In genomic region chr3:188180114-188180513, GRCh38 we compare ENCODE assay signal across 16 cellular contexts. TPM values are rescaled to one million over a fixed set of nuclear protein-coding genes. Genes with fewer than 3 reads are reported as not detected.
DNase-seq lines count a peak whose midpoint lies in the region; ATAC-seq and TF ChIP-seq lines count a peak whose summit lies in the region.
"Had no signal": no experiment of that assay in that cellular context is flagged by ENCODE, and none has a peak within 500 bp of the region (broad histone marks: within the 10 kb centered on the region; RNA-seq: fewer than 3 reads in every experiment).

No MANE protein-coding gene starts in this region.

- TF ChIP-seq POLR2A in gastrocnemius medialis (IDR thresholded peaks at IDR 0.05), result no peak

- peaks cover 13 to 50% (median 35%) of the 10 kb centered on the region in 4 donors for H3K4me1 Mint-ChIP-seq in CD4-positive, CD25-positive, alpha-beta regulatory T cell

- H3K27me3 ChIP-seq in CD4-positive, CD25-positive, alpha-beta regulatory T cell (ENCODE audit: control insufficient read depth, insufficient read depth, low read length), result no peaks in the 10 kb centered on the region
- H3K27me3 ChIP-seq in ascending aorta, result no peaks in the 10 kb centered on the region
- H3K27me3 ChIP-seq in gastrocnemius medialis, result no peaks in the 10 kb centered on the region
- H3K27me3 ChIP-seq: dorsolateral prefrontal cortex, neutrophil had no signal

- no peak overlapping the region for H3K4me3 ChIP-seq in CD4-positive, CD25-positive, alpha-beta regulatory T cell (ENCODE audit: low read depth, low read length)
- H3K4me3 ChIP-seq in ascending aorta (no peak overlapping the region), gastrocnemius medialis (no peak overlapping the region)
- H3K4me3 ChIP-seq: dorsolateral prefrontal cortex, SK-N-MC had no signal

- peaks cover 7% of the 10 kb centered on the region for H3K4me1 ChIP-seq in CD4-positive, CD25-positive, alpha-beta regulatory T cell (ENCODE audit: control insufficient read depth, insufficient read depth, low read length, poor library complexity, severe bottlenecking)
- H3K4me1 ChIP-seq in ascending aorta (peaks cover 15 to 69% of the 10 kb centered on the region in 2 donors), gastrocnemius medialis (peaks cover 36 to 38% of the 10 kb centered on the region in 2 donors)

- no peaks in the 10 kb centered on the region for H3K9me3 ChIP-seq in CD4-positive, CD25-positive, alpha-beta regulatory T cell (ENCODE audit: control insufficient read depth in 2 of 2, low read length in 2 of 2)
- no peaks in the 10 kb centered on the region for H3K9me3 ChIP-seq in ascending aorta
- H3K9me3 ChIP-seq in gastrocnemius medialis, result no peaks in the 10 kb centered on the region
- H3K9me3 ChIP-seq: neutrophil had no signal

- peak overlapping the region; percentile 2 to 66 (median 5) for H3K27ac Mint-ChIP-seq in CD4-positive, CD25-positive, alpha-beta regulatory T cell
- H3K27ac Mint-ChIP-seq: activated naive CD8-positive, alpha-beta T cell treated with anti-CD3 and anti-CD28 coated beads for 36 hours had no signal

- no peaks in the 10 kb centered on the region for H3K27me3 Mint-ChIP-seq in CD4-positive, CD25-positive, alpha-beta regulatory T cell
- H3K27me3 Mint-ChIP-seq: activated naive CD8-positive, alpha-beta T cell treated with anti-CD3 and anti-CD28 coated beads for 36 hours had no signal

- no peak overlapping the region for H3K27ac ChIP-seq in CD4-positive, CD25-positive, alpha-beta regulatory T cell (ENCODE audit: insufficient read depth, low read length, poor library complexity, severe bottlenecking)
- H3K27ac ChIP-seq in ascending aorta (peak overlapping the region; percentile 90 to 92), gastrocnemius medialis (peak overlapping the region; percentile 69 to 83 (median 78))
- H3K27ac ChIP-seq: SK-N-MC had no signal

- H3K36me3 ChIP-seq in CD4-positive, CD25-positive, alpha-beta regulatory T cell (ENCODE audit: control insufficient read depth, insufficient read depth, low read length), result peaks cover 6% of the 10 kb centered on the region
- peaks cover 5 to 9% of the 10 kb centered on the region in 2 donors for H3K36me3 ChIP-seq in ascending aorta
- H3K36me3 ChIP-seq in gastrocnemius medialis, result no peaks in the 10 kb centered on the region
- H3K36me3 ChIP-seq: neutrophil had no signal

- TF ChIP-seq CTCF in ascending aorta (IDR thresholded peaks at IDR 0.05), result no peak
- TF ChIP-seq CTCF in gastrocnemius medialis (IDR thresholded peaks at IDR 0.05 in 4 of 5, conservative IDR thresholded peaks at IDR 0.05 in 1 of 5), result no peak

- H3K9me3 Mint-ChIP-seq in CD4-positive, CD25-positive, alpha-beta regulatory T cell, result no peaks in the 10 kb centered on the region
- H3K9me3 Mint-ChIP-seq: activated naive CD8-positive, alpha-beta T cell treated with anti-CD3 and anti-CD28 coated beads for 36 hours had no signal

- no peak for ATAC-seq in CD4-positive, CD25-positive, alpha-beta regulatory T cell (ENCODE audit: low read depth in 2 of 2)
- no peak for ATAC-seq in gastrocnemius medialis
- no peak for ATAC-seq in HG03095 (IDR thresholded peaks at IDR 0.05; ENCODE audit: unreplicated experiment)

- no peak for DNase-seq in CD4-positive, CD25-positive, alpha-beta regulatory T cell
- DNase-seq in ascending aorta (ENCODE audit: low spot score in 2 of 2), result no peak
- DNase-seq in islet precursor cell, result peak; percentile 61
- DNase-seq in gastrocnemius medialis, result no peak
- no peak for DNase-seq in GOT3 (lab: John Stamatoyannopoulos, UW)
- DNase-seq in SHP77 treated with DMSO at 0.1 percent for 48 hours (lab: John Stamatoyannopoulos, UW), result no peak
- DNase-seq in activated CD8-positive, alpha-beta memory T cell treated with anti-CD3 and anti-CD28 coated beads for 24 hours, result no peak
- DNase-seq: activated CD8-positive, alpha-beta memory T cell treated with anti-CD3 and anti-CD28 coated beads, Interleukin-2, amount 50 U/mL, for 48 hours; activated naive CD8-positive, alpha-beta T cell treated with anti-CD3 and anti-CD28 coated beads for 36 hours; dorsolateral prefrontal cortex; HCEC 1CT; MM.1S; NK-92 treated with Interleukin-12 subunit alpha and Interleukin-12 subunit beta, amount 100 ng/mL, for 24 hours had no signal

- H3K4me3 Mint-ChIP-seq in CD4-positive, CD25-positive, alpha-beta regulatory T cell, result no peak overlapping the region
- H3K4me3 Mint-ChIP-seq: activated naive CD8-positive, alpha-beta T cell treated with anti-CD3 and anti-CD28 coated beads for 36 hours had no signal

- in situ Hi-C loops in gastrocnemius medialis (cut with MboI; ENCODE audit: low sequenced_read_pairs in 4 of 4), result no loop called here

- intact Hi-C loops in ascending aorta (cut with DNase I) (loop anchor here (2.0 kb wide), 1 partner anchor 29 kb away; no protein-coding TSS in a partner anchor), gastrocnemius medialis (cut with DNase I; ENCODE audit: low total_unique reads) (no loop called here)

- H3K36me3 Mint-ChIP-seq in CD4-positive, CD25-positive, alpha-beta regulatory T cell, result peaks cover 23% of the 10 kb centered on the region

RNA-seq across cellular contexts. Expression of gene LPP, which starts 26.2 kb away (rescaled TPM):
- 102 TPM for total RNA-seq in CD4-positive, CD25-positive, alpha-beta regulatory T cell
- 10 to 100 TPM; 14.5 to 23.8 (median 20.3) TPM for polyA plus RNA-seq in CD4-positive, CD25-positive, alpha-beta regulatory T cell
- 1,791 TPM for total RNA-seq in ascending aorta
- total RNA-seq in gastrocnemius medialis, result 10 to 100 TPM; 56.0 to 65.7 (median 58.1) TPM

Comparison
In these comparisons a context has a peak if more than half of its experiments do, and no peak if none do; other contexts are left out.
1. RNA of gene LPP, which starts 26.2 kb away (total RNA-seq): 1,791 TPM in ascending aorta (single experiment); 102 TPM in CD4-positive, CD25-positive, alpha-beta regulatory T cell (single experiment) and 56.0 to 65.7 TPM in gastrocnemius medialis; every median in the first group is over 10 times any median in the second.